ENCODE assay signal across 7 cellular contexts in genomic region chr4:15651682-15652081, GRCh38. TPM values are rescaled to one million over a fixed set of nuclear protein-coding genes. Genes with fewer than 3 reads are reported as not detected.
A peak's percentile ranks its signal among the peaks of the same experiment; 100 is the strongest.
DNase-seq lines count a peak whose midpoint lies in the region; ATAC-seq and TF ChIP-seq lines count a peak whose summit lies in the region.

No MANE protein-coding gene starts in this region.

- H3K79me2 ChIP-seq in smooth muscle cell (ENCODE audit: low read depth) = peaks cover 79% of the 10 kb centered on the region

- H3K4me1 ChIP-seq in gastroesophageal sphincter = peaks cover 12 to 84% (median 19%) of the 10 kb centered on the region in 3 donors
- peaks cover 51% of the 10 kb centered on the region for H3K4me1 ChIP-seq in smooth muscle cell (ENCODE audit: low read depth)

- no peak for TF ChIP-seq CTCF in HL-60 (IDR thresholded peaks at IDR 0.05; ENCODE audit: insufficient read depth, low read length)
- TF ChIP-seq CTCF in WTC11 (IDR thresholded peaks at IDR 0.05) = no peak
- no peak for TF ChIP-seq CTCF in gastroesophageal sphincter (IDR thresholded peaks at IDR 0.05)
- no peak for TF ChIP-seq CTCF in smooth muscle cell (IDR thresholded peaks at IDR 0.05; ENCODE audit: borderline replicate concordance, insufficient read depth, poor library complexity, severe bottlenecking)

- H3K4me3 ChIP-seq in HL-60 (replicated peaks; ENCODE audit: insufficient read depth, low read length) = peak overlapping the region; percentile 18
- no peak overlapping the region for H3K4me3 ChIP-seq in gastroesophageal sphincter
- H3K4me3 ChIP-seq in smooth muscle cell = peak overlapping the region; percentile 70

- DNase-seq in HL-60 (ENCODE audit: low read depth in 1 of 2, low spot score in 1 of 2) (no peak), WTC11 (ENCODE audit: low spot score) (no peak), smooth muscle cell (lab: John Stamatoyannopoulos, UW; ENCODE audit: unreplicated experiment) (no peak), SKM-1 treated with dmso at 0.1 percent for 144 hours (lab: John Stamatoyannopoulos, UW; ENCODE audit: unreplicated experiment) (no peak)

- H3K4me1 Mint-ChIP-seq in WTC11 = peaks cover 45% of the 10 kb centered on the region

- TF ChIP-seq POLR2A in gastroesophageal sphincter (IDR thresholded peaks at IDR 0.05) = no peak

- CTCF ChIA-PET in WTC11 (lab: Charles Lee) = interaction anchor here (0.7 to 3.6 kb wide), 3 partner anchors 86 to 182 kb away, joined by 3 to 27 read pairs (median 3); partner anchors contain the start of gene CC2D2A

- no peaks in the 10 kb centered on the region for H3K36me3 Mint-ChIP-seq in WTC11

- H4K20me1 ChIP-seq in smooth muscle cell (ENCODE audit: low read depth) = peaks cover 74% of the 10 kb centered on the region

- H3K27me3 ChIP-seq in HL-60 (ENCODE audit: insufficient read depth, poor library complexity, severe bottlenecking) (no peaks in the 10 kb centered on the region), gastroesophageal sphincter (no peaks in the 10 kb centered on the region), smooth muscle cell (ENCODE audit: low read depth) (no peaks in the 10 kb centered on the region)

- no peak for TF ChIP-seq EP300 in gastroesophageal sphincter (IDR thresholded peaks at IDR 0.05)

- peak overlapping the region; percentile 28 for H3K27ac ChIP-seq in HL-60 (replicated peaks)
- peak overlapping the region; percentile 0 to 99 (median 95) for H3K27ac ChIP-seq in gastroesophageal sphincter
- H3K27ac ChIP-seq in smooth muscle cell (ENCODE audit: low read depth) = peak overlapping the region; percentile 33

- no peaks in the 10 kb centered on the region for H3K9me3 ChIP-seq in gastroesophageal sphincter
- no peaks in the 10 kb centered on the region for H3K9me3 ChIP-seq in smooth muscle cell (replicated peaks; ENCODE audit: low read depth)

- ATAC-seq in WTC11 (no peak), gastroesophageal sphincter (no peak), GM19351 (IDR thresholded peaks at IDR 0.05; ENCODE audit: unreplicated experiment) (no peak), GM18873 (IDR thresholded peaks at IDR 0.05; ENCODE audit: low FRiP score, unreplicated experiment) (no peak)

- peak overlapping the region; percentile 10; the same call in 1 of the 2 replicates for H3K27ac Mint-ChIP-seq in WTC11

- H3K4me2 ChIP-seq in smooth muscle cell = peak overlapping the region; percentile 90

- no peak overlapping the region for H2AFZ ChIP-seq in smooth muscle cell (ENCODE audit: low read depth)

- H3K4me3 Mint-ChIP-seq in WTC11 = no peak overlapping the region

- H3F3A ChIP-seq in smooth muscle cell (ENCODE audit: low read depth) = peaks cover 16% of the 10 kb centered on the region

- POLR2A ChIA-PET in WTC11 (lab: Charles Lee) = no interaction called here

- H3K36me3 ChIP-seq in gastroesophageal sphincter (no peaks in the 10 kb centered on the region), smooth muscle cell (ENCODE audit: low read depth) (no peaks in the 10 kb centered on the region)

- peaks cover 2% of the 10 kb centered on the region; the same call in 1 of the 2 replicates for H3K27me3 Mint-ChIP-seq in WTC11 (ENCODE audit: low read depth)

- H3K9me3 Mint-ChIP-seq in WTC11 = no peaks in the 10 kb centered on the region

- no peak overlapping the region for H3K9ac ChIP-seq in smooth muscle cell (ENCODE audit: low read depth)

- WGBS in gastroesophageal sphincter (ENCODE audit: low coverage in 1 of 2), 2 donors = 0 to 16% methylated on average over 2 of the region's 2 CpGs
- 30% methylated on average over 2 of the region's 2 CpGs for WGBS in smooth muscle cell (ENCODE audit: low lambda C conversion rate)

TF ChIP-seq in WTC11, 78 proteins besides CTCF, POLR2A, EP300 and RAD21:
- no peak for TF ChIP-seq ZBTB21 (CRISPR knock-in tag; IDR thresholded peaks at IDR 0.05; ENCODE audit: borderline replicate concordance)
- TF ChIP-seq FOXP1 (CRISPR knock-in tag; IDR thresholded peaks at IDR 0.05; ENCODE audit: borderline replicate concordance) = no peak
- no peak for TF ChIP-seq SP1 (CRISPR knock-in tag; conservative IDR thresholded peaks at IDR 0.05)
- TF ChIP-seq ZNF232 (CRISPR knock-in tag; IDR thresholded peaks at IDR 0.05) = no peak
- no peak for TF ChIP-seq ZNF317 (CRISPR knock-in tag; IDR thresholded peaks at IDR 0.05; ENCODE audit: borderline replicate concordance, low read depth)
- TF ChIP-seq ATF2 (CRISPR knock-in tag; IDR thresholded peaks at IDR 0.05; ENCODE audit: borderline replicate concordance, low read depth) = no peak
- TF ChIP-seq AFF4 (CRISPR knock-in tag; IDR thresholded peaks at IDR 0.05; ENCODE audit: borderline replicate concordance) = no peak
- no peak for TF ChIP-seq ZNF263 (CRISPR knock-in tag; IDR thresholded peaks at IDR 0.05; ENCODE audit: low read depth)
- no peak for TF ChIP-seq ZNF281 (CRISPR knock-in tag; IDR thresholded peaks at IDR 0.05)
- no peak for TF ChIP-seq NFE2L1 (CRISPR knock-in tag; IDR thresholded peaks at IDR 0.05)
- no peak for TF ChIP-seq ESRRA (CRISPR knock-in tag; IDR thresholded peaks at IDR 0.05; ENCODE audit: borderline replicate concordance)
- TF ChIP-seq IRF2 (CRISPR knock-in tag; IDR thresholded peaks at IDR 0.05; ENCODE audit: borderline replicate concordance, low read depth) = no peak
- TF ChIP-seq NFYB (CRISPR knock-in tag; conservative IDR thresholded peaks at IDR 0.05; ENCODE audit: low read depth) = no peak

RNA-seq across cellular contexts. Expression of gene FBXL5, which starts 3.5 kb away (rescaled TPM):
- total RNA-seq in WTC11 (2021) = 57.0 to 69.6 TPM (median 61.9 TPM) in 3 replicates
- total RNA-seq in gastroesophageal sphincter = 100 to 1,000 TPM in 3 of 4 donors, 10 to 100 TPM in 1; 95.9 to 191 (median 159) TPM
- 94.6 and 109 TPM in 2 replicates for total RNA-seq in smooth muscle cell
- 47.0 and 50.1 TPM in 2 replicates for polyA plus RNA-seq in smooth muscle cell

RNA-seq across cellular contexts. Expression of gene FAM200B, which starts 29.9 kb away (rescaled TPM):
- total RNA-seq in WTC11 (2021) (22.9 to 28.4 TPM (median 25.8 TPM) in 3 replicates), gastroesophageal sphincter (10 to 100 TPM; 54.1 to 97.4 (median 72.7) TPM), smooth muscle cell (24.1 and 51.7 TPM in 2 replicates)
- polyA plus RNA-seq in smooth muscle cell = 49.8 and 52.1 TPM in 2 replicates

RNA-seq across cellular contexts. Expression of gene BST1, which starts 51.2 kb away (rescaled TPM):
- 1.1 to 1.9 TPM (median 1.4 TPM) in 3 replicates for total RNA-seq in WTC11 (2021)
- total RNA-seq in gastroesophageal sphincter = 1 to 10 TPM in 3 of 4 donors, under 1 TPM in 1; 0.62 to 9.3 (median 3.3) TPM
- 4.8 and 5.2 TPM in 2 replicates for total RNA-seq in smooth muscle cell
- polyA plus RNA-seq in smooth muscle cell = 5.2 and 9.6 TPM in 2 replicates

Comparison
In these comparisons a context has a peak if more than half of its experiments do, and no peak if none do; other contexts are left out.
1. H3K27ac ChIP-seq: peak in every context shown above with its lines; median percentile 95 in gastroesophageal sphincter; 33 in smooth muscle cell; 28 in HL-60.
2. H3K4me3 ChIP-seq: peak in HL-60 (single experiment) and smooth muscle cell (single experiment); none in gastroesophageal sphincter (0 of 2).